ENCODE assay signal across 8 cellular contexts in the genomic region with DNA sequence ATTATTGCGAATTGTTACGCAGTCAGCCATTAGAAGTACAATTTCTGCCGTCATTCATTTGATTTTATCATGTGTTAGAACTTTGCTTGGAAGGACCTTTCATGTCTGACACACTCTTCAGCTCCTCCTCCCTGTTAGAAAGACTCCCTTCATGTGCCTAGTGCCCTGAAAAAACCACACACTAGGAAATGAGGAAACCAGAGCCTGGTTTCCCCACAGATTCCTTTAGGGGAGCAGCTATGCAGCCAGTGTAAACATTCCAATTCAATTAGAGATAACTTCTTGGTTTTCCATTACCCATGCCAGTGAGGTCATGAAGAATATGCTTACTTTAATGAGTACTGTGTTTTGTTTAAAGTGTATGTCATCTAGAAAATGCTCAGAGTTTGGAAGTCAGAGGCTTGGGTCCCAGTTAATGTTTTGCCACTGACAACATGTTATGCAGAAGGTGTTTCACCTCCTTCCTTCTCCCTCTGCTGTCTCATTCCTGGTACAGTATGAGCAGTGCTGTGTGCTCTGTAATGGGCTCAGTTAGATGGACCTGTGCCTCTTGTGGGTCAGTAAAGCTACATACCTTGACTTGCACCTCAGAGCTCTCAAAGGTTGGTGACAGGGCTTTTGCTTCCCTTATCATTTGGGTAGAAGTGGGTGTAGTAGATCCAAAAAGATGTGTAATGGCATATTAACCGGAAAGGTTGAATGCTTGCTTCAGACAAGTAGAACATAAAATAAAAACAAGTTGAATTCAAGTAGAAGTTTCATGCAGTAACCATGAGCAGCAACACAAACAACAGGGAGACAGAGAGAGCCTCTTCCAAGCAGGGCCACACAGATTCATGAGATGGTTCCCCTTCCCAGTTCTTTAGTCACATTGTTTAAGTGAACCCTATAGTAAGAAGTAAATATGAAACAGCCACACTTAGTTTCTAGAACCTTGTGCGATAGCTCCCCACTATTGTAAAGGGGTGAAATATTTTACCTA. TPM values are rescaled to one million over a fixed set of nuclear protein-coding genes. Genes with fewer than 3 reads are reported as not detected.
A peak's percentile ranks its signal among the peaks of the same experiment; 100 is the strongest.
DNase-seq lines count a peak whose midpoint lies in the region; TF ChIP-seq lines count a peak whose summit lies in the region.

No MANE protein-coding gene starts in this region.

- H3K36me3 Mint-ChIP-seq in T-helper 1 cell treated with Interleukin-12 subunit alpha and Interleukin-12 subunit beta and Interleukin-4 antibody, amounts not matched to agents 30 μg/mL and 1 μg/mL, for 36 hours (ENCODE audit: low read depth), result peaks cover 35% of the 10 kb centered on the region

- peaks cover 51% of the 10 kb centered on the region for H3K4me1 ChIP-seq in skeletal muscle satellite cell (ENCODE audit: control insufficient read depth, insufficient read depth, low read length)

- no peaks in the 10 kb centered on the region for H3K27me3 Mint-ChIP-seq in T-helper 1 cell treated with Interleukin-12 subunit alpha and Interleukin-12 subunit beta and Interleukin-4 antibody, amounts not matched to agents 30 μg/mL and 1 μg/mL, for 36 hours (ENCODE audit: low read depth)

- peaks cover 5% of the 10 kb centered on the region for H3K9me3 Mint-ChIP-seq in T-helper 1 cell treated with Interleukin-12 subunit alpha and Interleukin-12 subunit beta and Interleukin-4 antibody, amounts not matched to agents 30 μg/mL and 1 μg/mL, for 36 hours

- H3K27me3 ChIP-seq in skeletal muscle satellite cell (ENCODE audit: control insufficient read depth, insufficient read depth, low read length), result no peaks in the 10 kb centered on the region

- peak overlapping the region; percentile 10 for H3K4me3 Mint-ChIP-seq in T-helper 1 cell treated with Interleukin-12 subunit alpha and Interleukin-12 subunit beta and Interleukin-4 antibody, amounts not matched to agents 30 μg/mL and 1 μg/mL, for 36 hours

- DNase-seq in T-helper 1 cell (no peak), RKO (ENCODE audit: low spot score) (peak; percentile 19), fibroblast of pulmonary artery (ENCODE audit: low read depth) (peak; percentile 93), NCI-H524 (lab: John Stamatoyannopoulos, UW) (no peak), COR-L47 (lab: John Stamatoyannopoulos, UW) (no peak), NCI-H2029 treated with DMSO at 0.1 percent for 48 hours (lab: John Stamatoyannopoulos, UW) (no peak)

- no peaks in the 10 kb centered on the region for H3K9me3 ChIP-seq in skeletal muscle satellite cell (replicated peaks; ENCODE audit: low read length)

- peak overlapping the region; percentile 65 for H3K27ac Mint-ChIP-seq in T-helper 1 cell treated with Interleukin-12 subunit alpha and Interleukin-12 subunit beta and Interleukin-4 antibody, amounts not matched to agents 30 μg/mL and 1 μg/mL, for 36 hours

- no peaks in the 10 kb centered on the region for H3K36me3 ChIP-seq in skeletal muscle satellite cell (ENCODE audit: insufficient read depth, low read length)

- H3K4me3 ChIP-seq in fibroblast of pulmonary artery (replicated peaks; ENCODE audit: low read depth, low read length) (no peak overlapping the region), skeletal muscle satellite cell (ENCODE audit: low read length) (peak overlapping the region; percentile 11)

- no peak for TF ChIP-seq CTCF in fibroblast of pulmonary artery (IDR thresholded peaks at IDR 0.05; ENCODE audit: low read length, missing control alignments)

- H3K4me1 Mint-ChIP-seq in T-helper 1 cell treated with Interleukin-12 subunit alpha and Interleukin-12 subunit beta and Interleukin-4 antibody, amounts not matched to agents 30 μg/mL and 1 μg/mL, for 36 hours (ENCODE audit: low read depth), result peaks cover 74% of the 10 kb centered on the region

- peak overlapping the region; percentile 42 for H3K9ac ChIP-seq in skeletal muscle satellite cell (ENCODE audit: low read depth, low read length)

- H3K4me2 ChIP-seq in skeletal muscle satellite cell (ENCODE audit: low read length), result peak overlapping the region; percentile 43

RNA-seq across cellular contexts. Expression of a gene that starts 52.6 kb away (rescaled TPM):
- total RNA-seq in skeletal muscle satellite cell (2012; rRNA removed), result 20.5 and 25.1 TPM in 2 replicates

Comparison
In these comparisons a context has a peak if more than half of its experiments do, and no peak if none do; other contexts are left out.
1. DNase-seq: peak in RKO (single experiment) and fibroblast of pulmonary artery (single experiment); none in T-helper 1 cell (0 of 5), NCI-H524 (0 of 2), COR-L47 (single experiment) and NCI-H2029 treated with DMSO at 0.1 percent for 48 hours (single experiment).